In the genomic region with DNA sequence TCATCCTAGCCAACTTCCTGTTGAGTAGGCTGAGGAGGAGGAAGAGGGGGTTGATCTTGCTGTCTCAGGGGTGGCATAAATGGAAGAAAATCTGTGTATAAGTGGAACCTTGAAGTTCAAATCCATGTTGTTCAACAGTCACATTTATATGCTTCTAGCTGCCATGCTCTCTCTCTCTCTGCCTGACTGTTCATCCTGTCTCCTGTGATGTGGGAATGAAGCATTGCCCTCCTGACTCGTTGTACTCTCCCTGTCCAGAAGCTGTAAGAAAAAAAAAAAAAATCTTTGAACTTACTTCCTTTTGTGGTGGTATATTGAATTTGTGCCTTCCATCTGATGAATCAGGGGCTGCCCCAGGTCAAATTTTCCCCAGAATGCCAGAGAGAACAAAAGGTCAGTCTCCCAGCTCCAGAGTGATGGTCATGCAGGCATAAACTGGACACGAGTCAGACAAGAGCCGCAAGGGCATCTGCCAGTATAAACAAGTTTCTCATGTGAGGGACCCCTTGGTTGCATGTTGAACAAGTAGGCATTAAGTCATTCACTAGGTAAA, we compare ENCODE assay signal across 32 cellular contexts.
DNase-seq lines count a peak whose midpoint lies in the region; ATAC-seq, FAIRE-seq and TF ChIP-seq lines count a peak whose summit lies in the region.
"Had no signal": no experiment of that assay in that cellular context is flagged by ENCODE, and none has a peak within 500 bp of the region (broad histone marks: within the 10 kb centered on the region; RNA-seq: fewer than 3 reads in every experiment).

No MANE protein-coding gene starts in this region.

- H3K4me3 ChIP-seq in bronchial epithelial cell (ENCODE audit: low read depth, low read length) = no peak overlapping the region
- H3K4me3 ChIP-seq in naive thymus-derived CD4-positive, alpha-beta T cell (ENCODE audit: low read length) = no peak overlapping the region
- H3K4me3 ChIP-seq: adrenal gland, HAP-1, upper lobe of left lung had no signal

- no peaks in the 10 kb centered on the region for H3K4me1 ChIP-seq in naive thymus-derived CD4-positive, alpha-beta T cell (ENCODE audit: control insufficient read depth in 2 of 2, insufficient read depth in 2 of 2, low read length in 2 of 2)
- H3K4me1 ChIP-seq: adrenal gland, Caco-2, parathyroid adenoma, upper lobe of left lung had no signal

- H3K27me3 Mint-ChIP-seq in naive thymus-derived CD4-positive, alpha-beta T cell = peaks cover 0 to 9% (median 5%) of the 10 kb centered on the region in 5 donors
- H3K27me3 Mint-ChIP-seq: stimulated activated memory B cell treated with anti-CD40 and anti-IgM and Interleukin-4, amounts not matched to agents 10 μg/mL and 1 μg/mL and 100 μg/mL, for 72 hours had no signal

- H3K27me3 ChIP-seq in bronchial epithelial cell (ENCODE audit: control insufficient read depth, insufficient read depth, low read length) = no peaks in the 10 kb centered on the region
- no peaks in the 10 kb centered on the region for H3K27me3 ChIP-seq in naive thymus-derived CD4-positive, alpha-beta T cell (ENCODE audit: control insufficient read depth in 2 of 2, insufficient read depth in 2 of 2, low read length in 2 of 2)
- H3K27me3 ChIP-seq: adrenal gland, upper lobe of left lung had no signal

- no peaks in the 10 kb centered on the region for H3K36me3 ChIP-seq in bronchial epithelial cell (ENCODE audit: control insufficient read depth, insufficient read depth, low read length)
- no peaks in the 10 kb centered on the region for H3K36me3 ChIP-seq in naive thymus-derived CD4-positive, alpha-beta T cell (ENCODE audit: control insufficient read depth in 2 of 3, insufficient read depth in 3 of 3, low read length in 3 of 3)
- H3K36me3 ChIP-seq: adrenal gland, HAP-1, upper lobe of left lung had no signal

- H3K4me3 Mint-ChIP-seq in naive thymus-derived CD4-positive, alpha-beta T cell = peak overlapping the region in 1 of 10 donors; percentile 43
- H3K4me3 Mint-ChIP-seq: activated B cell treated with CpG ODN at 0.5 μM for 24 hours; activated naive CD4-positive, alpha-beta T cell treated with anti-CD3 and anti-CD28 coated beads for 36 hours; neural crest cell; stimulated activated memory B cell treated with anti-CD40 and anti-IgM and Interleukin-4, amounts not matched to agents 10 μg/mL and 1 μg/mL and 100 μg/mL, for 72 hours had no signal

- H3K27ac Mint-ChIP-seq in naive thymus-derived CD4-positive, alpha-beta T cell = no peak overlapping the region
- H3K27ac Mint-ChIP-seq: activated B cell treated with CpG ODN at 0.5 μM for 24 hours; activated naive CD4-positive, alpha-beta T cell treated with anti-CD3 and anti-CD28 coated beads for 36 hours; stimulated activated memory B cell treated with anti-CD40 and anti-IgM and Interleukin-4, amounts not matched to agents 10 μg/mL and 1 μg/mL and 100 μg/mL, for 72 hours had no signal

- no peak for FAIRE-seq in bronchial epithelial cell (lab: Jason Lieb, UNC)
- FAIRE-seq: HTR-8/SVneo had no signal

- H3K27ac ChIP-seq in naive thymus-derived CD4-positive, alpha-beta T cell (ENCODE audit: low read depth, low read length) = no peak overlapping the region
- H3K27ac ChIP-seq: adrenal gland, parathyroid adenoma, upper lobe of left lung had no signal

- CTCF ChIA-PET in naive thymus-derived CD4-positive, alpha-beta T cell (lab: Charles Lee) = no interaction called here

- H3K9me3 Mint-ChIP-seq in naive thymus-derived CD4-positive, alpha-beta T cell = peaks cover 0 to 2% (median 0%) of the 10 kb centered on the region in 11 donors
- H3K9me3 Mint-ChIP-seq: activated B cell treated with CpG ODN at 0.5 μM for 24 hours; activated naive CD4-positive, alpha-beta T cell treated with anti-CD3 and anti-CD28 coated beads for 36 hours; stimulated activated memory B cell treated with anti-CD40 and anti-IgM and Interleukin-4, amounts not matched to agents 10 μg/mL and 1 μg/mL and 100 μg/mL, for 72 hours had no signal

- peaks cover 0 to 4% (median 0%) of the 10 kb centered on the region in 7 donors for H3K4me1 Mint-ChIP-seq in naive thymus-derived CD4-positive, alpha-beta T cell
- H3K4me1 Mint-ChIP-seq: activated B cell treated with CpG ODN at 0.5 μM for 24 hours; stimulated activated memory B cell treated with anti-CD40 and anti-IgM and Interleukin-4, amounts not matched to agents 10 μg/mL and 1 μg/mL and 100 μg/mL, for 72 hours had no signal

- ATAC-seq in naive thymus-derived CD4-positive, alpha-beta T cell = no peak
- ATAC-seq: right cardiac atrium; stimulated activated memory B cell treated with anti-CD40 and anti-IgM and Interleukin-4, amounts not matched to agents 10 μg/mL and 1 μg/mL and 100 μg/mL, for 72 hours had no signal

- no peak for TF ChIP-seq CTCF in bronchial epithelial cell (IDR thresholded peaks at IDR 0.05; ENCODE audit: insufficient read depth, low read length, severe bottlenecking)

- intact Hi-C loops in naive thymus-derived CD4-positive, alpha-beta T cell (cut with micrococcal nuclease) = no loop called here

- H3K36me3 Mint-ChIP-seq in naive thymus-derived CD4-positive, alpha-beta T cell = no peaks in the 10 kb centered on the region
- H3K36me3 Mint-ChIP-seq: stimulated activated memory B cell treated with anti-CD40 and anti-IgM and Interleukin-4, amounts not matched to agents 10 μg/mL and 1 μg/mL and 100 μg/mL, for 72 hours had no signal

- peak; percentile 79 for DNase-seq in RPMI7951 (ENCODE audit: low read depth)
- DNase-seq in bronchial epithelial cell (ENCODE audit: low read depth) = peak; percentile 5
- DNase-seq in foreskin melanocyte = peak; percentile 94
- DNase-seq in smooth muscle cell of the brain vasculature (ENCODE audit: low read depth, low spot score) = peak; percentile 20
- no peak for DNase-seq in effector CD8-positive, alpha-beta T cell (lab: John Stamatoyannopoulos, UW)
- DNase-seq in naive thymus-derived CD4-positive, alpha-beta T cell = no peak
- no peak for DNase-seq in NCI-H526 treated with DMSO at 0.1 percent for 48 hours (lab: John Stamatoyannopoulos, UW)
- DNase-seq: activated B cell treated with CpG ODN at 0.5 μM for 24 hours; activated naive CD4-positive, alpha-beta T cell treated with anti-CD3 and anti-CD28 coated beads for 36 hours; adrenal gland; C1 segment of cervical spinal cord; Caco-2; central memory CD4-positive, alpha-beta T cell; dermis blood vessel endothelial cell; DMS79; GF-D8; head of caudate nucleus; KBM-7; kidney glomerular epithelial cell; NCI-H146; NCI-H2107; NCI-H510A treated with DMSO at 0.1 percent for 48 hours; right cardiac atrium; SIG-M5; stimulated activated CD4-positive, alpha-beta T cell treated with anti-CD3 and anti-CD28 coated beads, Interleukin-4, amount 100 ng/mL, for 4 hours; SW 1271; upper lobe of left lung had no signal

- POLR2A ChIA-PET in naive thymus-derived CD4-positive, alpha-beta T cell (lab: Charles Lee) = no interaction called here

- no peaks in the 10 kb centered on the region for H3K9me3 ChIP-seq in naive thymus-derived CD4-positive, alpha-beta T cell (ENCODE audit: control insufficient read depth in 2 of 3, low read length in 3 of 3)
- H3K9me3 ChIP-seq: adrenal gland, Caco-2, HAP-1, upper lobe of left lung had no signal

Comparison
In these comparisons a context has a peak if more than half of its experiments do, and no peak if none do; other contexts are left out.
1. DNase-seq: peak in RPMI7951 (single experiment), bronchial epithelial cell (single experiment), foreskin melanocyte (single experiment) and smooth muscle cell of the brain vasculature (single experiment); none in effector CD8-positive, alpha-beta T cell (single experiment), naive thymus-derived CD4-positive, alpha-beta T cell (0 of 9) and NCI-H526 treated with DMSO at 0.1 percent for 48 hours (single experiment).